ENCODE assay signal across 14 cellular contexts in genomic region chr16:67199808-67200198, GRCh38. TPM values are rescaled to one million over a fixed set of nuclear protein-coding genes. Genes with fewer than 3 reads are reported as not detected.
DNase-seq lines count a peak whose midpoint lies in the region; ATAC-seq, FAIRE-seq and TF ChIP-seq lines count a peak whose summit lies in the region.
"Had no signal": no experiment of that assay in that cellular context is flagged by ENCODE, and none has a peak within 500 bp of the region (broad histone marks: within the 10 kb centered on the region; RNA-seq: fewer than 3 reads in every experiment).

No MANE protein-coding gene starts in this region.

- H3F3A ChIP-seq in smooth muscle cell (ENCODE audit: low read depth): peaks cover 7% of the 10 kb centered on the region

- BruUV-seq in mammary epithelial cell (replicated peaks; lab: Mats Ljungman, UMichigan): no TSS peak

- H3K9ac ChIP-seq in mammary epithelial cell (ENCODE audit: insufficient read depth, low read length): peak overlapping the region; percentile 31
- no peak overlapping the region for H3K9ac ChIP-seq in kidney (ENCODE audit: low read length in 2 of 2)
- no peak overlapping the region for H3K9ac ChIP-seq in smooth muscle cell (ENCODE audit: low read depth)

- ATAC-seq in GM19463 (IDR thresholded peaks at IDR 0.05; ENCODE audit: unreplicated experiment) (no peak), HG03095 (IDR thresholded peaks at IDR 0.05; ENCODE audit: unreplicated experiment) (no peak)

- H3K27me3 ChIP-seq in mammary epithelial cell (ENCODE audit: insufficient read depth, low read length) (no peaks in the 10 kb centered on the region), smooth muscle cell (ENCODE audit: low read depth) (no peaks in the 10 kb centered on the region)

- CTCF ChIA-PET in mammary epithelial cell (lab: Charles Lee; ENCODE audit: low non-redundant PET): no interaction called here

- H4K20me1 ChIP-seq in mammary epithelial cell (ENCODE audit: insufficient read depth, low read length) (no peaks in the 10 kb centered on the region), smooth muscle cell (ENCODE audit: low read depth) (peaks cover 31% of the 10 kb centered on the region)

- FAIRE-seq in kidney (lab: Jason Lieb, UNC): no peak

- H3K4me2 ChIP-seq in mammary epithelial cell (ENCODE audit: insufficient read depth, low read depth, low read length): peak overlapping the region; percentile 98
- H3K4me2 ChIP-seq in smooth muscle cell: peak overlapping the region; percentile 73

- peak overlapping the region; percentile 63 to 81 (median 67) for H3K4me3 ChIP-seq in mammary epithelial cell (replicated peaks in 1 of 3; ENCODE audit: insufficient read depth in 1 of 3, low read depth in 2 of 3, low read length in 3 of 3)
- H3K4me3 ChIP-seq in kidney (ENCODE audit: low read length in 2 of 2): peak overlapping the region; percentile 40 to 57
- H3K4me3 ChIP-seq in smooth muscle cell: peak overlapping the region; percentile 34

- H3K79me2 ChIP-seq in mammary epithelial cell (ENCODE audit: insufficient read depth, low read length) (peaks cover 34% of the 10 kb centered on the region), smooth muscle cell (ENCODE audit: low read depth) (no peaks in the 10 kb centered on the region)

- H2AFZ ChIP-seq in mammary epithelial cell (ENCODE audit: low read depth, low read length) (peak overlapping the region; percentile 70), smooth muscle cell (ENCODE audit: low read depth) (no peak overlapping the region)

- H3K4me1 ChIP-seq in mammary epithelial cell (ENCODE audit: insufficient read depth, low read length) (peaks cover 23% of the 10 kb centered on the region), kidney (ENCODE audit: control insufficient read depth in 1 of 2, insufficient read depth in 1 of 2, low read depth in 1 of 2, low read length in 2 of 2) (peaks cover 20 to 26% of the 10 kb centered on the region in 2 donors), smooth muscle cell (ENCODE audit: low read depth) (no peaks in the 10 kb centered on the region)

- intact Hi-C loops in mammary epithelial cell (cut with micrococcal nuclease) (loop anchor here (1.0 kb wide), 3 partner anchors 27 to 265 kb away; partner anchors contain the start of gene TMEM208), kidney (cut with DNase I) (no loop called here)

- WGBS in mammary epithelial cell (ENCODE audit: low coverage, missing lambda C conversion rate): 6% methylated on average over 11 of the region's 22 CpGs
- WGBS in smooth muscle cell (ENCODE audit: low lambda C conversion rate): 19% methylated on average over 17 of the region's 22 CpGs

- dilution Hi-C loops in mammary epithelial cell (cut with HindIII; ENCODE audit: low sequenced_read_pairs): loop anchor here (5.0 kb wide), 3 partner anchors 37 to 233 kb away; no protein-coding TSS in a partner anchor

- H3K27ac ChIP-seq in mammary epithelial cell (ENCODE audit: insufficient read depth, low read depth, low read length) (peak overlapping the region; percentile 27), kidney (ENCODE audit: low read depth in 2 of 2, low read length in 2 of 2) (no peak overlapping the region), smooth muscle cell (ENCODE audit: low read depth) (no peak overlapping the region)

- TF ChIP-seq CTCF in mammary epithelial cell (conservative IDR thresholded peaks at IDR 0.05 in 1 of 2, IDR thresholded peaks at IDR 0.05 in 1 of 2; ENCODE audit: extremely low read depth in 1 of 2, insufficient read depth in 1 of 2, low read depth in 1 of 2, low read length in 2 of 2): no peak
- TF ChIP-seq CTCF in kidney (IDR thresholded peaks at IDR 0.05; ENCODE audit: borderline replicate concordance, extremely low read depth, insufficient read depth): no peak
- peak; percentile 3 for TF ChIP-seq CTCF in smooth muscle cell (IDR thresholded peaks at IDR 0.05; ENCODE audit: borderline replicate concordance, insufficient read depth, poor library complexity, severe bottlenecking)

- in situ Hi-C loops in mammary epithelial cell (cut with MboI; ENCODE audit: low sequenced_read_pairs in 2 of 2): no loop called here

- no peaks in the 10 kb centered on the region for H3K9me3 ChIP-seq in mammary epithelial cell (replicated peaks; ENCODE audit: insufficient read depth, low read length)
- H3K9me3 ChIP-seq in kidney (ENCODE audit: control insufficient read depth in 1 of 2, low read length in 2 of 2): no peaks in the 10 kb centered on the region
- no peaks in the 10 kb centered on the region for H3K9me3 ChIP-seq in smooth muscle cell (replicated peaks; ENCODE audit: low read depth)

- H3K36me3 ChIP-seq in mammary epithelial cell (ENCODE audit: insufficient read depth, low read length) (peaks cover 30% of the 10 kb centered on the region), kidney (ENCODE audit: control insufficient read depth in 1 of 2, insufficient read depth in 2 of 2, low read length in 2 of 2) (peaks cover 27 to 37% of the 10 kb centered on the region in 2 donors), smooth muscle cell (ENCODE audit: low read depth) (no peaks in the 10 kb centered on the region)

- peak; percentile 55 for DNase-seq in DMS53 (lab: John Stamatoyannopoulos, UW)
- no peak for DNase-seq in DMS53 treated with DMSO at 0.1 percent for 48 hours (lab: John Stamatoyannopoulos, UW; ENCODE audit: unreplicated experiment)
- DNase-seq in mammary epithelial cell: no peak
- no peak for DNase-seq in kidney
- no peak for DNase-seq in smooth muscle cell (lab: John Stamatoyannopoulos, UW; ENCODE audit: unreplicated experiment)
- DNase-seq in COR-L47 (lab: John Stamatoyannopoulos, UW): no peak
- DNase-seq: activated CD8-positive, alpha-beta memory T cell treated with anti-CD3 and anti-CD28 coated beads, Interleukin-2, amount 50 U/mL, for 48 hours; anterior cingulate cortex; midbrain; MV-4-11; stimulated activated CD4-positive, alpha-beta T cell treated with anti-CD3 and anti-CD28 coated beads, Interleukin-15, amount 100 ng/mL, for 24 hours; stimulated activated naive B cell treated with anti-CD40 and anti-IgM and Interleukin-4, amounts not matched to agents 10 μg/mL and 1 μg/mL and 100 μg/mL, for 72 hours had no signal

RNA-seq across cellular contexts. Expression of gene ELMO3, which starts 0.9 kb away (rescaled TPM):
- total RNA-seq in mammary epithelial cell (10 to 100 TPM; 25.8 to 29.0 TPM), kidney (24.2 TPM), smooth muscle cell (3.8 and 6.7 TPM in 2 replicates)
- polyA plus RNA-seq in mammary epithelial cell (37.4 TPM), kidney (ENCODE audit: insufficient read depth, low read depth, low replicate concordance) (33.1 TPM), smooth muscle cell (2.2 and 7.8 TPM in 2 replicates)
- polyA minus RNA-seq in mammary epithelial cell: 21.3 TPM

RNA-seq across cellular contexts. Expression of gene E2F4, which starts 7.8 kb away (rescaled TPM):
- total RNA-seq in mammary epithelial cell (10 to 100 TPM; 48.8 to 64.4 TPM), kidney (54.4 TPM), smooth muscle cell (50.1 and 53.8 TPM in 2 replicates)
- polyA plus RNA-seq in mammary epithelial cell (88.7 TPM), kidney (ENCODE audit: insufficient read depth, low read depth, low replicate concordance) (39.1 TPM), smooth muscle cell (49.9 and 60.9 TPM in 2 replicates)
- polyA minus RNA-seq in mammary epithelial cell: 115 TPM

RNA-seq across cellular contexts. Expression of gene EXOC3L1, which starts 9.9 kb away (rescaled TPM):
- total RNA-seq in mammary epithelial cell (not detected), kidney (7.2 TPM), smooth muscle cell (not detected in 2 replicates)
- polyA plus RNA-seq in mammary epithelial cell (0.03 TPM), kidney (ENCODE audit: insufficient read depth, low read depth, low replicate concordance) (9.9 TPM), smooth muscle cell (0.51 and 0.84 TPM in 2 replicates)
- polyA minus RNA-seq in mammary epithelial cell: not detected

RNA-seq across cellular contexts. Expression of gene MATCAP1, which starts 16.0 kb away (rescaled TPM):
- 10 to 100 TPM in 1 of 2 donors, 1 to 10 TPM in 1; 8.0 to 24.9 TPM for total RNA-seq in mammary epithelial cell
- polyA plus RNA-seq in mammary epithelial cell: 12.1 TPM
- 3.9 TPM for polyA minus RNA-seq in mammary epithelial cell
- total RNA-seq in kidney: 38.8 TPM
- polyA plus RNA-seq in kidney (ENCODE audit: insufficient read depth, low read depth, low replicate concordance): 15.5 TPM
- 24.0 and 31.8 TPM in 2 replicates for total RNA-seq in smooth muscle cell
- 24.7 and 28.5 TPM in 2 replicates for polyA plus RNA-seq in smooth muscle cell

RNA-seq across cellular contexts. Expression of gene TMEM208, which starts 27.1 kb away (rescaled TPM):
- total RNA-seq in mammary epithelial cell: 10 to 100 TPM; 24.5 to 43.1 TPM
- polyA plus RNA-seq in mammary epithelial cell: 62.9 TPM
- polyA minus RNA-seq in mammary epithelial cell: 54.5 TPM
- 47.1 TPM for total RNA-seq in kidney
- 145 TPM for polyA plus RNA-seq in kidney (ENCODE audit: insufficient read depth, low read depth, low replicate concordance)
- total RNA-seq in smooth muscle cell: 45.4 and 56.9 TPM in 2 replicates
- polyA plus RNA-seq in smooth muscle cell: 156 and 171 TPM in 2 replicates
